ENCODE assay signal across 23 cellular contexts in genomic region chr5:61590473-61590872, GRCh38.
"Had no signal": no experiment of that assay in that cellular context is flagged by ENCODE, and none has a peak within 500 bp of the region (broad histone marks: within the 10 kb centered on the region; RNA-seq: fewer than 3 reads in every experiment).

No MANE protein-coding gene starts in this region.

- H3K4me3 Mint-ChIP-seq: dendritic cell treated with granulocyte-macrophage colony-stimulating factor and Interleukin-4, amounts not matched to agents 40 ng/mL and 50 ng/mL, for 4 days; effector memory CD8-positive, alpha-beta T cell; endodermal cell had no signal

- H3K9me3 Mint-ChIP-seq: dendritic cell treated with granulocyte-macrophage colony-stimulating factor and Interleukin-4, amounts not matched to agents 40 ng/mL and 50 ng/mL, for 4 days; effector memory CD8-positive, alpha-beta T cell had no signal

- H3K27me3 Mint-ChIP-seq: dendritic cell treated with granulocyte-macrophage colony-stimulating factor and Interleukin-4, amounts not matched to agents 40 ng/mL and 50 ng/mL, for 4 days had no signal

- H3K9me3 ChIP-seq: colonic mucosa, esophagus muscularis mucosa, gastrocnemius medialis, gastroesophageal sphincter, heart left ventricle, heart right ventricle had no signal

- H3K4me1 Mint-ChIP-seq: endodermal cell had no signal

- H3K4me1 ChIP-seq: colonic mucosa, foreskin keratinocyte, gastrocnemius medialis had no signal

- H3K36me3 ChIP-seq: colonic mucosa, esophagus muscularis mucosa, esophagus squamous epithelium, gastrocnemius medialis, gastroesophageal sphincter, heart left ventricle, heart right ventricle had no signal

- H3K4me3 ChIP-seq: colonic mucosa, coronary artery, dorsolateral prefrontal cortex, esophagus muscularis mucosa, esophagus squamous epithelium, gastrocnemius medialis, gastroesophageal sphincter, heart left ventricle, heart right ventricle had no signal

- H3K27ac Mint-ChIP-seq: dendritic cell treated with granulocyte-macrophage colony-stimulating factor and Interleukin-4, amounts not matched to agents 40 ng/mL and 50 ng/mL, for 4 days; effector memory CD8-positive, alpha-beta T cell; endodermal cell had no signal

- H3K27ac ChIP-seq: colonic mucosa, coronary artery, epithelial cell of prostate, esophagus muscularis mucosa, esophagus squamous epithelium, foreskin keratinocyte, gastrocnemius medialis, gastroesophageal sphincter, heart left ventricle, heart right ventricle had no signal

- H3K27me3 ChIP-seq: colonic mucosa, dorsolateral prefrontal cortex, esophagus muscularis mucosa, esophagus squamous epithelium, gastrocnemius medialis, gastroesophageal sphincter, heart left ventricle, heart right ventricle had no signal

- ATAC-seq: effector memory CD8-positive, alpha-beta T cell; esophagus mucosa; foreskin keratinocyte; gastrocnemius medialis; gastroesophageal sphincter; heart left ventricle; heart right ventricle had no signal

- DNase-seq: colonic mucosa; cortex of kidney; dermis blood vessel endothelial cell; effector CD4-positive, alpha-beta T cell; effector CD8-positive, alpha-beta T cell; effector memory CD4-positive, alpha-beta T cell; effector memory CD8-positive, alpha-beta T cell; endodermal cell; erythroblast; esophagus squamous epithelium; foreskin fibroblast; foreskin keratinocyte; foreskin melanocyte; gastrocnemius medialis; heart left ventricle; heart right ventricle had no signal
